Comparison of ENCODE assay signal across 27 cellular contexts in the genomic region with DNA sequence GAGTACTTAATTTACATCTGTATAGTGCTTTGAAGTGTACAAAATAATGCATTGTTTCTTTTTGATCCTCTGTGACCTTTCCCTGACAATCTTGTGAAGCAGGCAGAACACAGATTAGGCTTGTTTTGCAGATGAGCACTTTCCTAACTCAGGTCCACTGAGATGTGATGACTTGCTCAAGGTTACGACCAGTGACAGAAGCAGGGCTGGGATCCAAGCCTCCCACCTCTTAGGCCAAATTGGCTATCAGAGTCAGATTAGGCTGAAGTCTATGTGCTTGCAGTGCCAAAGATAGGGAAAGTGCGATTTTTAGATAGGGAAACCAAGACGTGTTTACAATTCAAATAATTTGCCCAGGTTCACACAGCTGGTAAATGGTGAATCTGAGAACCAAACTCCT.
"Had no signal": no experiment of that assay in that cellular context is flagged by ENCODE, and none has a peak within 500 bp of the region (broad histone marks: within the 10 kb centered on the region; RNA-seq: fewer than 3 reads in every experiment).

No MANE protein-coding gene starts in this region.

- H3K4me1 ChIP-seq: pancreas, testis, thyroid gland had no signal

- H3K4me3 ChIP-seq: hepatocyte, left lung, lung, mucosa of descending colon, pancreas, psoas muscle, skin epidermis, stomach, testis, thyroid gland, transverse colon, upper lobe of left lung, vagina had no signal

- H3K27me3 ChIP-seq: left lung, pancreas, stomach, testis, thyroid gland, transverse colon, upper lobe of left lung, vagina had no signal

- H3K79me2 ChIP-seq: hepatocyte had no signal

- H3K27ac ChIP-seq: hepatocyte, left lung, pancreas, psoas muscle, skin epidermis, stomach, testis, thyroid gland, transverse colon, upper lobe of left lung, vagina had no signal

- H3K9me3 ChIP-seq: left lung, mucosa of descending colon, pancreas, psoas muscle, stomach, testis, thyroid gland, transverse colon, upper lobe of left lung, vagina had no signal

- H2AFZ ChIP-seq: hepatocyte had no signal

- ATAC-seq: left colon; left lung; mucosa of descending colon; naive thymus-derived CD4-positive, alpha-beta T cell; natural killer cell treated with Interleukin-12 subunit alpha and Interleukin-12 subunit beta and Interleukin-15 and Interleukin-18, amount 100 ng/mL, for 72 hours; pancreas; psoas muscle; sciatic nerve; stimulated activated naive B cell treated with anti-CD40 and anti-IgM and Interleukin-4, amounts not matched to agents 10 μg/mL and 1 μg/mL and 100 μg/mL, for 72 hours; stimulated activated naive CD8-positive, alpha-beta T cell treated with anti-CD3 and anti-CD28 coated beads, Interleukin-15, Interleukin-2, amounts not matched to agents 100 U/mL and 50 U/mL, for 24 hours had no signal

- DNase-seq: kidney glomerular epithelial cell; left colon; left lung; midbrain; mucosa of descending colon; naive thymus-derived CD4-positive, alpha-beta T cell; nucleus accumbens; pancreas; posterior cingulate gyrus; psoas muscle; stimulated activated CD4-positive, alpha-beta T cell treated with anti-CD3 and anti-CD28 coated beads, Interleukin-12 subunit alpha, Interleukin-12 subunit beta, amount 100 ng/mL, for 4 hours; stimulated activated CD4-positive, alpha-beta T cell treated with anti-CD3 and anti-CD28 coated beads, Interleukin-15, amount 100 ng/mL, for 24 hours; stimulated activated CD4-positive, alpha-beta T cell treated with anti-CD3 and anti-CD28 coated beads, Interleukin-2, amount 100 ng/mL, for 24 hours; stimulated activated CD4-positive, alpha-beta T cell treated with anti-CD3 and anti-CD28 coated beads, Interleukin-4, amount 100 ng/mL, for 1 hour; stimulated activated naive B cell treated with anti-CD40 and anti-IgM and Interleukin-4, amounts not matched to agents 10 μg/mL and 1 μg/mL and 100 μg/mL, for 72 hours; stimulated activated naive CD8-positive, alpha-beta T cell treated with anti-CD3 and anti-CD28 coated beads, Interleukin-15, Interleukin-2, amounts not matched to agents 100 U/mL and 50 U/mL, for 24 hours; stomach; testis; thyroid gland; transverse colon; upper lobe of left lung had no signal

- H3K36me3 ChIP-seq: left lung, pancreas, stomach, thyroid gland, transverse colon, upper lobe of left lung, vagina had no signal

- H3K4me2 ChIP-seq: hepatocyte had no signal
